ENCODE assay signal across 8 cellular contexts in the genomic region with DNA sequence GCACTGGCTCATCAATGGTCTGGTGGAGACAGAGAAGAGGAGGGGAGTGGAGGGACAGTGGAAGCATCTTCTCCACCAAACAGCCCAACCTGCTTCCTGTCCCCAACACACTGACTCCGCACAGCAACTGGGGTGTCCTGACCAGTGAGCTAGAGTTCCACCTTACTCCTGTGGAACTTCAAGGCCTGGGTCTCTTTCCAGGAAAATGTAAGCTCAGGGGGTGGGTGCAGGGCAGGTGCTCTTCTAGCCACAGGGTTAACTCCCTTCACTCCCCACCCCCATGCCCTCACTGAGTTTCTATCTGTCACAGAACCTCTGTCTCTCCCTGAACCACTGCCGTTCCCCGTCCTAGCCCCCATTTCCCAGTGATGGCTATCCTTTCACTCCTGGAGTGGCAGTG. TPM values are rescaled to one million over a fixed set of nuclear protein-coding genes. Genes with fewer than 3 reads are reported as not detected.
A peak's percentile ranks its signal among the peaks of the same experiment; 100 is the strongest.
DNase-seq lines count a peak whose midpoint lies in the region; ATAC-seq and TF ChIP-seq lines count a peak whose summit lies in the region.

No MANE protein-coding gene starts in this region.

- H3K27ac ChIP-seq in muscle layer of colon (ENCODE audit: low read depth, low read length) = peak overlapping the region; percentile 95

- no peaks in the 10 kb centered on the region for H3K36me3 Mint-ChIP-seq in MCF 10A (ENCODE audit: insufficient read depth, unreplicated experiment)

- H3K4me3 ChIP-seq in AG10803 (ENCODE audit: low read length) (peak overlapping the region; percentile 88), muscle layer of colon (ENCODE audit: low read depth in 1 of 2, low read length in 2 of 2) (peak overlapping the region; percentile 86 to 93)

- no peak for DNase-seq in AG10803 (ENCODE audit: low read depth)
- no peak for DNase-seq in MCF 10A (ENCODE audit: unreplicated experiment)
- no peak for DNase-seq in D341Med (ENCODE audit: low spot score)
- DNase-seq in HCEC 1CT = no peak
- DNase-seq in NOMO-1 treated with dmso at 0.1 percent for 144 hours (lab: John Stamatoyannopoulos, UW; ENCODE audit: unreplicated experiment) = no peak

- no peaks in the 10 kb centered on the region for H3K9me3 ChIP-seq in muscle layer of colon (ENCODE audit: low read length)

- intact Hi-C loops in MCF 10A (cut with micrococcal nuclease) = no loop called here

- H3K9ac ChIP-seq in muscle layer of colon (ENCODE audit: low read length) = peak overlapping the region; percentile 96

- CTCF ChIA-PET in MCF 10A (lab: Yijun Ruan, JAX) = interaction anchor here (0.6 to 1.3 kb wide), 3 partner anchors 11 to 182 kb away, joined by 3 to 6 read pairs (median 4); a partner anchor contains a TSS

- H3K4me3 Mint-ChIP-seq in MCF 10A (ENCODE audit: unreplicated experiment) = peak overlapping the region; percentile 86

- H3K36me3 ChIP-seq in muscle layer of colon (ENCODE audit: insufficient read depth, low read length) = peaks cover 6% of the 10 kb centered on the region

- no peaks in the 10 kb centered on the region for H3K27me3 ChIP-seq in muscle layer of colon (ENCODE audit: control insufficient read depth in 1 of 2, insufficient read depth in 2 of 2, low read length in 2 of 2)

- no peaks in the 10 kb centered on the region for H3K9me3 Mint-ChIP-seq in MCF 10A (ENCODE audit: unreplicated experiment)

- no peaks in the 10 kb centered on the region for H3K27me3 Mint-ChIP-seq in MCF 10A (ENCODE audit: insufficient read depth, unreplicated experiment)

- ATAC-seq in HG03520 (IDR thresholded peaks at IDR 0.05; ENCODE audit: unreplicated experiment) (peak; percentile 2), GM21367 (IDR thresholded peaks at IDR 0.05; ENCODE audit: unreplicated experiment) (no peak)

- peaks cover 34% of the 10 kb centered on the region for H3K4me1 Mint-ChIP-seq in MCF 10A (ENCODE audit: insufficient read depth, unreplicated experiment)

- POLR2A ChIA-PET in MCF 10A (lab: Yijun Ruan, JAX) = interaction anchor here (0.6 to 5.6 kb wide), 5 partner anchors 11 to 401 kb away, joined by 3 to 73 read pairs (median 3); a partner anchor contains a TSS

- BruUV-seq in MCF 10A (replicated peaks; lab: Mats Ljungman, UMichigan) = no TSS peak

- H3K27ac Mint-ChIP-seq in MCF 10A (ENCODE audit: low read depth, unreplicated experiment) = peak overlapping the region; percentile 88

- H3K4me1 ChIP-seq in muscle layer of colon (ENCODE audit: insufficient read depth, low read length) = peaks cover 59% of the 10 kb centered on the region

- no peak for TF ChIP-seq CTCF in AG10803 (conservative IDR thresholded peaks at IDR 0.05; ENCODE audit: low read length)
- no peak for TF ChIP-seq CTCF in MCF 10A (IDR thresholded peaks at IDR 0.05; ENCODE audit: unreplicated experiment)

RNA-seq across cellular contexts. Expression of a gene that starts 0.9 kb away (rescaled TPM):
- 5.8 and 5.9 TPM in 2 replicates for total RNA-seq in MCF 10A (2022)

RNA-seq across cellular contexts. Expression of a gene that starts 11.7 kb away (rescaled TPM):
- 25.6 and 33.7 TPM in 2 replicates for total RNA-seq in MCF 10A (2022)

RNA-seq across cellular contexts. Expression of a gene that starts 52.4 kb away (rescaled TPM):
- 43.2 and 44.1 TPM in 2 replicates for total RNA-seq in MCF 10A (2022)

RNA-seq across cellular contexts. Expression of a gene that starts 55.9 kb away (rescaled TPM):
- not detected in 2 replicates for total RNA-seq in MCF 10A (2022)
